Comparison of ENCODE assay signal across 22 cellular contexts in the genomic region with DNA sequence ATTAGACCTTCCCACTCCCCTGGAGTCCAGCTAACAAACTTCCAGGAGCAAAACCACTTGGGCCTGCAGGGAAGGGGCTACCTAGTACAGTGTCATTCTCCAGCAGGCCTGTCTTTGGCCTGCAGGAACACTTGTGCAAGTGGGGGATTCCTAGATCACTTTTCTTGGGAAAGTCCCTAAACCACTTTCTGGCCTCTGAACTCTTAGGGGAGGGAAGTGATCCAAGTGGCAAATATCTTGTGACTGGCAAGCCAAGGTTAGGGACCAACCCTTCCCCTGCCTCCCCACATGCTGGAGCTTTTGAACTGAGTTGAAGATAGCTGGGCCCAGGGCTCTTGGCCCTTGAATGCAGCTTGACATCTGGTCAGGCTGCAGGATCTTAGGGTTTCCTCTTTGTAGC. TPM values are rescaled to one million over a fixed set of nuclear protein-coding genes. Genes with fewer than 3 reads are reported as not detected.
DNase-seq lines count a peak whose midpoint lies in the region; ATAC-seq and TF ChIP-seq lines count a peak whose summit lies in the region.
"Had no signal": no experiment of that assay in that cellular context is flagged by ENCODE, and none has a peak within 500 bp of the region (broad histone marks: within the 10 kb centered on the region; RNA-seq: fewer than 3 reads in every experiment).

No MANE protein-coding gene starts in this region.

- peak overlapping the region in 6 of 10 donors; percentile 13 to 89 (median 67) for H3K27ac Mint-ChIP-seq in naive thymus-derived CD8-positive, alpha-beta T cell
- H3K27ac Mint-ChIP-seq: activated CD8-positive, alpha-beta memory T cell treated with anti-CD3 and anti-CD28 coated beads, Interleukin-2, amount 10 ng/mL, durations not matched to agents 7 days and 5 days; activated T-helper 2 cell treated with anti-CD3 and anti-CD28 coated beads, Interferon-gamma antibody, Interleukin-2, Interleukin-4, amounts not matched to agents 10 μg/mL and 5 μg/mL and 100 μg/mL, durations not matched to agents 14 hours and 24 hours and 36 hours had no signal

- H3K4me1 ChIP-seq in OCI-LY3 (ENCODE audit: low read length): peaks cover 89% of the 10 kb centered on the region
- H3K4me1 ChIP-seq in upper lobe of left lung: peaks cover 0 to 19% (median 3%) of the 10 kb centered on the region in 4 donors

- ATAC-seq in GM18868 (IDR thresholded peaks at IDR 0.05; ENCODE audit: unreplicated experiment): peak; percentile 33
- peak; percentile 34 for ATAC-seq in HG02571 (IDR thresholded peaks at IDR 0.05; ENCODE audit: unreplicated experiment)
- ATAC-seq in naive thymus-derived CD8-positive, alpha-beta T cell: no peak
- ATAC-seq in upper lobe of left lung (ENCODE audit: low FRiP score in 2 of 2): no peak
- ATAC-seq: activated CD8-positive, alpha-beta memory T cell treated with anti-CD3 and anti-CD28 coated beads, Interleukin-2, amount 10 ng/mL, durations not matched to agents 7 days and 5 days; left ventricle myocardium superior had no signal

- POLR2A ChIA-PET in naive thymus-derived CD8-positive, alpha-beta T cell (lab: Charles Lee): interaction anchor here (1.0 to 1.7 kb wide), 3 partner anchors 9 to 17 kb away, joined by 3 to 8 read pairs (median 4); no protein-coding TSS in a partner anchor

- peak overlapping the region; percentile 57 for H3K4me2 ChIP-seq in OCI-LY3 (ENCODE audit: low read length)
- H3K4me2 ChIP-seq: smooth muscle cell had no signal

- H3K36me3 Mint-ChIP-seq in naive thymus-derived CD8-positive, alpha-beta T cell: peaks cover 0 to 5% (median 0%) of the 10 kb centered on the region in 3 donors
- H3K36me3 Mint-ChIP-seq: activated CD8-positive, alpha-beta memory T cell treated with anti-CD3 and anti-CD28 coated beads, Interleukin-2, amount 10 ng/mL, durations not matched to agents 7 days and 5 days had no signal

- H4K20me1 ChIP-seq in OCI-LY3 (ENCODE audit: insufficient read depth, low read length): peaks cover 80% of the 10 kb centered on the region

- peak overlapping the region; percentile 4; the same call in 1 of the 2 replicates for H3K4me3 ChIP-seq in OCI-LY3 (ENCODE audit: low read length)
- no peak overlapping the region for H3K4me3 ChIP-seq in upper lobe of left lung
- H3K4me3 ChIP-seq: smooth muscle cell, stomach had no signal

- TF ChIP-seq CTCF in OCI-LY3 (IDR thresholded peaks at IDR 0.05; ENCODE audit: low read depth, low read length) (no peak), upper lobe of left lung (IDR thresholded peaks at IDR 0.05) (no peak)

- no peak overlapping the region for H3K4me3 Mint-ChIP-seq in naive thymus-derived CD8-positive, alpha-beta T cell
- H3K4me3 Mint-ChIP-seq: activated CD8-positive, alpha-beta memory T cell treated with anti-CD3 and anti-CD28 coated beads, Interleukin-2, amount 10 ng/mL, durations not matched to agents 7 days and 5 days had no signal

- H3K9me3 ChIP-seq in OCI-LY3 (ENCODE audit: insufficient read depth, low read length) (no peaks in the 10 kb centered on the region), upper lobe of left lung (no peaks in the 10 kb centered on the region)
- H3K9me3 ChIP-seq: neutrophil, stomach had no signal

- H3K9ac ChIP-seq in OCI-LY3 (ENCODE audit: low read length): no peak overlapping the region; the same call in 1 of the 2 replicates

- no peak for TF ChIP-seq POLR2A in upper lobe of left lung (IDR thresholded peaks at IDR 0.05)

- H3K4me1 Mint-ChIP-seq in naive thymus-derived CD8-positive, alpha-beta T cell: peaks cover 27 to 77% (median 67%) of the 10 kb centered on the region in 4 donors

- DNase-seq in naive thymus-derived CD8-positive, alpha-beta T cell: no peak
- DNase-seq in upper lobe of left lung: no peak
- DNase-seq in NCI-H1048 (lab: John Stamatoyannopoulos, UW): no peak
- no peak for DNase-seq in NCI-H69 (lab: John Stamatoyannopoulos, UW)
- DNase-seq: activated CD4-positive, alpha-beta T cell treated with anti-CD3 and anti-CD28 coated beads for 48 hours; activated CD8-positive, alpha-beta memory T cell treated with anti-CD3 and anti-CD28 coated beads, Interleukin-2, amount 10 ng/mL, durations not matched to agents 7 days and 5 days; cortex of kidney; DMS79; head of caudate nucleus; left ventricle myocardium superior; NCI-H2107; NCI-H524 treated with DMSO at 0.1 percent for 48 hours; stimulated activated CD4-positive, alpha-beta T cell treated with anti-CD3 and anti-CD28 coated beads, Interleukin-2, amount 100 ng/mL, for 48 hours; stomach had no signal

- H3K27me3 ChIP-seq in OCI-LY3 (ENCODE audit: low read depth, low read length): no peaks in the 10 kb centered on the region
- H3K27me3 ChIP-seq in upper lobe of left lung: no peaks in the 10 kb centered on the region
- H3K27me3 ChIP-seq: stomach had no signal

- H3K36me3 ChIP-seq in OCI-LY3 (replicated peaks; ENCODE audit: low read depth, low read length): peaks cover 36% of the 10 kb centered on the region
- no peaks in the 10 kb centered on the region for H3K36me3 ChIP-seq in upper lobe of left lung
- H3K36me3 ChIP-seq: neutrophil, stomach had no signal

- no peak for TF ChIP-seq EP300 in upper lobe of left lung (IDR thresholded peaks at IDR 0.05)

- H3K27ac ChIP-seq in OCI-LY3 (ENCODE audit: low read length): peak overlapping the region; percentile 42
- no peak overlapping the region for H3K27ac ChIP-seq in upper lobe of left lung
- H3K27ac ChIP-seq: neutrophil, stomach had no signal

- H3K79me2 ChIP-seq in OCI-LY3 (ENCODE audit: low read length): peaks cover 98% of the 10 kb centered on the region

- no peaks in the 10 kb centered on the region for H3K9me3 Mint-ChIP-seq in naive thymus-derived CD8-positive, alpha-beta T cell
- H3K9me3 Mint-ChIP-seq: activated T-helper 2 cell treated with anti-CD3 and anti-CD28 coated beads, Interferon-gamma antibody, Interleukin-2, Interleukin-4, amounts not matched to agents 10 μg/mL and 5 μg/mL and 100 μg/mL, durations not matched to agents 14 hours and 24 hours and 36 hours had no signal

- H3K27me3 Mint-ChIP-seq in naive thymus-derived CD8-positive, alpha-beta T cell: peaks cover 0 to 2% (median 0%) of the 10 kb centered on the region in 5 donors

- no peak overlapping the region for H2AFZ ChIP-seq in OCI-LY3 (ENCODE audit: low read depth, low read length)

RNA-seq across cellular contexts. Expression of a gene that starts 17.2 kb away (rescaled TPM):
- 10 to 100 TPM; 82.6 to 88.0 TPM for total RNA-seq in naive thymus-derived CD8-positive, alpha-beta T cell
- polyA plus RNA-seq in naive thymus-derived CD8-positive, alpha-beta T cell: 10 to 100 TPM in 1 of 3 donors, 1 to 10 TPM in 2; 2.6 to 32.2 (median 5.6) TPM
- 10 to 100 TPM; 10.6 to 63.9 (median 36.7) TPM for total RNA-seq in upper lobe of left lung

RNA-seq across cellular contexts. Expression of a gene that starts 45.7 kb away (rescaled TPM):
- total RNA-seq in naive thymus-derived CD8-positive, alpha-beta T cell: not detected
- polyA plus RNA-seq in naive thymus-derived CD8-positive, alpha-beta T cell: under 1 TPM in 2 of 3 donors, not detected in 1; 0.15 to 0.22 TPM
- 10 to 100 TPM in 2 of 6 donors, 1 to 10 TPM in 4; 1.6 to 34.2 (median 4.6) TPM for total RNA-seq in upper lobe of left lung
- total RNA-seq: activated CD8-positive, alpha-beta memory T cell treated with anti-CD3 and anti-CD28 coated beads, Interleukin-2, amount 10 ng/mL, durations not matched to agents 7 days and 5 days; activated T-helper 2 cell treated with anti-CD3 and anti-CD28 coated beads, Interferon-gamma antibody, Interleukin-2, Interleukin-4, amounts not matched to agents 10 μg/mL and 5 μg/mL and 100 μg/mL, durations not matched to agents 14 hours and 24 hours and 36 hours; bronchial epithelial cell; pulmonary artery endothelial cell; smooth muscle cell had no signal

Comparison
In these comparisons a context has a peak if more than half of its experiments do, and no peak if none do; other contexts are left out.
1. ATAC-seq: peak in GM18868 (single experiment) and HG02571 (single experiment); none in naive thymus-derived CD8-positive, alpha-beta T cell (0 of 2) and upper lobe of left lung (0 of 2).